ENCODE assay signal across 35 cellular contexts in genomic region chrX:50889582-50889981, GRCh38. TPM values are rescaled to one million over a fixed set of nuclear protein-coding genes. Genes with fewer than 3 reads are reported as not detected.
"Had no signal": no experiment of that assay in that cellular context is flagged by ENCODE, and none has a peak within 500 bp of the region (broad histone marks: within the 10 kb centered on the region; RNA-seq: fewer than 3 reads in every experiment).

No MANE protein-coding gene starts in this region.

- H3K4me3 Mint-ChIP-seq: activated CD4-positive, alpha-beta T cell treated with anti-CD3 and anti-CD28 coated beads, Interleukin-2, amount 10 ng/mL, durations not matched to agents 7 days and 5 days; activated CD8-positive, alpha-beta T cell treated with anti-CD3 and anti-CD28 coated beads for 36 hours; activated T-cell treated with anti-CD3 and anti-CD28 coated beads, Interleukin-2, amount 50 U/mL, for 4 hours; activated T-helper 17 cell treated with anti-CD3 and anti-CD28 coated beads, Interleukin-2, amount 50 U/mL, for 72 hours; natural killer cell had no signal

- ATAC-seq: activated CD8-positive, alpha-beta T cell treated with anti-CD3 and anti-CD28 coated beads for 36 hours; activated T-cell treated with anti-CD3 and anti-CD28 coated beads, Interleukin-2, amount 50 U/mL, for 4 hours; activated T-helper 17 cell treated with anti-CD3 and anti-CD28 coated beads, Interleukin-2, amount 50 U/mL, for 72 hours; gastroesophageal sphincter; left lobe of liver; natural killer cell; right cardiac atrium had no signal

- H3K4me3 ChIP-seq: coronary artery, dorsolateral prefrontal cortex, gastroesophageal sphincter, lower lobe of right lung, spleen, suprapubic skin, tibial artery, upper lobe of right lung had no signal

- H3K4me1 ChIP-seq: gastroesophageal sphincter, lower lobe of right lung, spleen, suprapubic skin, tibial artery, upper lobe of right lung had no signal

- H3K27ac Mint-ChIP-seq: activated CD4-positive, alpha-beta T cell treated with anti-CD3 and anti-CD28 coated beads, Interleukin-2, amount 10 ng/mL, durations not matched to agents 7 days and 5 days; activated CD8-positive, alpha-beta T cell treated with anti-CD3 and anti-CD28 coated beads for 36 hours; activated T-helper 17 cell treated with anti-CD3 and anti-CD28 coated beads, Interleukin-2, amount 50 U/mL, for 72 hours; natural killer cell had no signal

- DNase-seq: activated CD4-positive, alpha-beta T cell treated with anti-CD3 and anti-CD28 coated beads for 1 hour; activated CD4-positive, alpha-beta T cell treated with anti-CD3 and anti-CD28 coated beads, Interleukin-2, amount 10 ng/mL, durations not matched to agents 7 days and 5 days; activated CD8-positive, alpha-beta T cell treated with anti-CD3 and anti-CD28 coated beads for 36 hours; activated gamma-delta T cell treated with Interleukin-2 at 50 U/mL for 16 hours; activated naive CD4-positive, alpha-beta T cell treated with anti-CD3 and anti-CD28 coated beads, Interleukin-2, amount 50 U/mL, for 16 hours; activated T-cell treated with anti-CD3 and anti-CD28 coated beads, Interleukin-2, amount 50 U/mL, for 4 hours; amniotic stem cell; brain microvascular endothelial cell; dorsolateral prefrontal cortex; effector memory CD4-positive, alpha-beta T cell; hippocampal formation; kidney glomerular epithelial cell; lower lobe of right lung; mesenchymal stem cell; natural killer cell; right cardiac atrium; spleen; stimulated activated naive CD4-positive, alpha-beta T cell; T-helper 9 cell; tibial artery; upper lobe of right lung had no signal

- H3K9me3 ChIP-seq: gastroesophageal sphincter, lower lobe of right lung, suprapubic skin, upper lobe of right lung had no signal

- H3K9me3 Mint-ChIP-seq: activated CD4-positive, alpha-beta T cell treated with anti-CD3 and anti-CD28 coated beads, Interleukin-2, amount 10 ng/mL, durations not matched to agents 7 days and 5 days; activated CD8-positive, alpha-beta T cell treated with anti-CD3 and anti-CD28 coated beads for 36 hours; activated T-cell treated with anti-CD3 and anti-CD28 coated beads, Interleukin-2, amount 50 U/mL, for 4 hours; activated T-helper 17 cell treated with anti-CD3 and anti-CD28 coated beads, Interleukin-2, amount 50 U/mL, for 72 hours; natural killer cell had no signal

- H3K27ac ChIP-seq: brain microvascular endothelial cell, coronary artery, dorsolateral prefrontal cortex, gastroesophageal sphincter, lower lobe of right lung, spleen, suprapubic skin, tibial artery, upper lobe of right lung had no signal

- H3K27me3 Mint-ChIP-seq: activated CD4-positive, alpha-beta T cell treated with anti-CD3 and anti-CD28 coated beads, Interleukin-2, amount 10 ng/mL, durations not matched to agents 7 days and 5 days had no signal

- H3K36me3 Mint-ChIP-seq: natural killer cell had no signal

- H3K27me3 ChIP-seq: brain microvascular endothelial cell, gastroesophageal sphincter, suprapubic skin, tibial artery, upper lobe of right lung had no signal

- H3K36me3 ChIP-seq: brain microvascular endothelial cell, gastroesophageal sphincter, lower lobe of right lung, spleen, suprapubic skin, tibial artery, upper lobe of right lung had no signal

- H3K4me1 Mint-ChIP-seq: activated CD4-positive, alpha-beta T cell treated with anti-CD3 and anti-CD28 coated beads, Interleukin-2, amount 10 ng/mL, durations not matched to agents 7 days and 5 days; activated T-helper 17 cell treated with anti-CD3 and anti-CD28 coated beads, Interleukin-2, amount 50 U/mL, for 72 hours; natural killer cell had no signal

RNA-seq across cellular contexts. Expression of gene BMP15, which starts 21.0 kb away (rescaled TPM):
- total RNA-seq: activated CD4-positive, alpha-beta T cell treated with anti-CD3 and anti-CD28 coated beads, Interleukin-2, amount 10 ng/mL, durations not matched to agents 7 days and 5 days; activated CD8-positive, alpha-beta T cell treated with anti-CD3 and anti-CD28 coated beads for 36 hours; activated T-cell treated with anti-CD3 and anti-CD28 coated beads, Interleukin-2, amount 50 U/mL, for 4 hours; activated T-helper 17 cell treated with anti-CD3 and anti-CD28 coated beads, Interleukin-2, amount 50 U/mL, for 72 hours; astrocyte; cardiac septum; cerebellum; dorsolateral prefrontal cortex; endothelial cell of umbilical vein; fibroblast of lung; fibroblast of villous mesenchyme; gastroesophageal sphincter; left lobe of liver; lower lobe of right lung; mononuclear cell; natural killer cell; omental fat pad; right cardiac atrium; spleen; suprapubic skin; upper lobe of right lung had no signal
- polyA plus RNA-seq: endothelial cell of umbilical vein, esophagus, fibroblast of lung, right cardiac atrium, spleen had no signal
